In genomic region chr6:158057213-158057987, GRCh38 we compare ENCODE assay signal across 9 cellular contexts.
DNase-seq lines count a peak whose midpoint lies in the region; ATAC-seq and FAIRE-seq lines count a peak whose summit lies in the region.
"Had no signal": no experiment of that assay in that cellular context is flagged by ENCODE, and none has a peak within 500 bp of the region (broad histone marks: within the 10 kb centered on the region; RNA-seq: fewer than 3 reads in every experiment).

No MANE protein-coding gene starts in this region.

- no peaks in the 10 kb centered on the region for H3K27me3 Mint-ChIP-seq in activated CD4-positive, alpha-beta T cell treated with anti-CD3 and anti-CD28 coated beads, Interleukin-2, amount 10 ng/mL, durations not matched to agents 24 days and 14 days

- DNase-seq in cardiac septum (ENCODE audit: low spot score) (peak; percentile 71), Right ventricle myocardium inferior (ENCODE audit: missing footprints) (no peak), hepatic stellate cell (ENCODE audit: low spot score) (peak; percentile 88), urothelium cell line (ENCODE audit: low spot score) (peak; percentile 73), GM19240 (ENCODE audit: insufficient read length, low spot score) (no peak), OCI-M1 (lab: John Stamatoyannopoulos, UW) (no peak), NCI-H1417 (lab: John Stamatoyannopoulos, UW) (no peak)
- no peak for DNase-seq in activated CD4-positive, alpha-beta T cell treated with anti-CD3 and anti-CD28 coated beads, Interleukin-2, amount 10 ng/mL, durations not matched to agents 24 days and 14 days

- H3K4me1 Mint-ChIP-seq in activated CD4-positive, alpha-beta T cell treated with anti-CD3 and anti-CD28 coated beads, Interleukin-2, amount 10 ng/mL, durations not matched to agents 24 days and 14 days: peaks cover 37% of the 10 kb centered on the region

- peaks cover 9% of the 10 kb centered on the region for H3K9me3 Mint-ChIP-seq in activated CD4-positive, alpha-beta T cell treated with anti-CD3 and anti-CD28 coated beads, Interleukin-2, amount 10 ng/mL, durations not matched to agents 24 days and 14 days

- H3K36me3 Mint-ChIP-seq in activated CD4-positive, alpha-beta T cell treated with anti-CD3 and anti-CD28 coated beads, Interleukin-2, amount 10 ng/mL, durations not matched to agents 24 days and 14 days (ENCODE audit: low read depth): peaks cover 26% of the 10 kb centered on the region

- ATAC-seq in Right ventricle myocardium inferior: no peak

- H3K27ac Mint-ChIP-seq in activated CD4-positive, alpha-beta T cell treated with anti-CD3 and anti-CD28 coated beads, Interleukin-2, amount 10 ng/mL, durations not matched to agents 24 days and 14 days: no peak overlapping the region

- peak overlapping the region; percentile 1 for H3K4me3 Mint-ChIP-seq in activated CD4-positive, alpha-beta T cell treated with anti-CD3 and anti-CD28 coated beads, Interleukin-2, amount 10 ng/mL, durations not matched to agents 24 days and 14 days

- intact Hi-C loops in cardiac septum (cut with DNase I): no loop called here
- intact Hi-C loops in Right ventricle myocardium inferior (cut with DNase I): no loop called here
- intact Hi-C loops in activated CD4-positive, alpha-beta T cell treated with anti-CD3 and anti-CD28 coated beads, Interleukin-2, amount 10 ng/mL, durations not matched to agents 24 days and 14 days (cut with micrococcal nuclease): loop anchor here (1.0 to 5.0 kb wide), 2 partner anchors 31 to 295 kb away; no protein-coding TSS in a partner anchor

- FAIRE-seq in urothelium cell line (lab: Jason Lieb, UNC): peak; percentile 52
- FAIRE-seq: G401.6 had no signal

Comparison
In these comparisons a context has a peak if more than half of its experiments do, and no peak if none do; other contexts are left out.
1. DNase-seq: peak in cardiac septum (single experiment), hepatic stellate cell (single experiment) and urothelium cell line (single experiment); none in Right ventricle myocardium inferior (single experiment), activated CD4-positive, alpha-beta T cell treated with anti-CD3 and anti-CD28 coated beads, Interleukin-2, amount 10 ng/mL, durations not matched to agents 24 days and 14 days (single experiment), GM19240 (single experiment), OCI-M1 (single experiment) and NCI-H1417 (0 of 3).